Comparison of ENCODE assay signal across 8 cellular contexts in the genomic region with DNA sequence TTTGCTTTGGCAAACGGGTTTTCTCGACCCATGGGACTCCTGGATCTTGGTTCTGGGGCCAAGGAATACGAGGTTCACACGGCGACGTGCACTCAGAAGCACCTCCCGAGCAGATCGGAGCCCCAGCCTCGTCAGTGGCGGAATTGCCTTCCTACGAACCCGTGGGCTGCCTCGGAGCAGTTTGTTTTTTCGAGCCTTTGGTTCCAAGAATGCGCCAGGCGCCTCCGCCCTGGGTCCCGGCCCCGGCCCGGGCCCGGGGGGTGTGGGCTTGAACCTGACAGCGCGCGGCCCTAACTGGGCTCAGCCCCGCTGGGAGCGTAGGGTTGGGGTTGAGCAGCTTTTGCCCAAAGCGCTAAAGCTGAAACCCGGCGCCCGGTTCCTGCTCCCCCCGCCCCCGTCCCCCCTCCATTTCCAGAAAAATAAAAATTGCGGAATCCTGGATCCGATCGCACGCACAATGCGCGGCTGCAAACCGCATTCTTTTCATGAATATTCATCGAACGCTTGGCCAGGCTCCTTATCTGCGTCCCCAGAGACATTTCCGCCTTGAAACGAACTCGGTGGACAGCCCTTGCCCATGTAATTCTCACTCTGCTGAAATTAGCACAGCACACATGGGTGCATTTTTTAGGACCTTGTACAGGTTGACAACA. TPM values are rescaled to one million over a fixed set of nuclear protein-coding genes. Genes with fewer than 3 reads are reported as not detected.
DNase-seq lines count a peak whose midpoint lies in the region; ATAC-seq and TF ChIP-seq lines count a peak whose summit lies in the region.

No MANE protein-coding gene starts in this region.

- intact Hi-C loops in ovary (cut with DNase I): loop anchor here in 3 of 4 donors (5.0 to 10.0 kb wide), 4 partner anchors 1066 to 1096 kb away; no protein-coding TSS in a partner anchor

- peaks cover 2% of the 10 kb centered on the region for H3K4me1 ChIP-seq in ovary (ENCODE audit: insufficient read depth)

- H3K4me3 ChIP-seq in WERI-Rb-1 (ENCODE audit: low read depth, low read length) (peak overlapping the region; percentile 54), ovary (peak overlapping the region; percentile 64)

- peaks cover 2% of the 10 kb centered on the region for H3K27me3 ChIP-seq in WERI-Rb-1 (ENCODE audit: insufficient read depth, low read depth, severe bottlenecking)
- no peaks in the 10 kb centered on the region for H3K27me3 ChIP-seq in ovary

- H3K9me3 ChIP-seq in WERI-Rb-1 (ENCODE audit: severe bottlenecking): peaks cover 2% of the 10 kb centered on the region
- H3K9me3 ChIP-seq in ovary: no peaks in the 10 kb centered on the region

- TF ChIP-seq EP300 in ovary (IDR thresholded peaks at IDR 0.05): no peak

- DNase-seq in AG20443 (ENCODE audit: low spot score) (peak; percentile 63), WERI-Rb-1 (no peak), glomerular visceral epithelial cell (ENCODE audit: extremely low spot score) (peak; percentile 44), ovary (peak; percentile 35 to 67 (median 51)), SIG-M5 (lab: John Stamatoyannopoulos, UW) (no peak), occipital lobe (lab: John Stamatoyannopoulos, UW) (no peak)

- TF ChIP-seq POLR2A in ovary (IDR thresholded peaks at IDR 0.05): no peak

- peak; percentile 30 for ATAC-seq in GM18873 (IDR thresholded peaks at IDR 0.05; ENCODE audit: low FRiP score, unreplicated experiment)
- peak; percentile 32 for ATAC-seq in HG03354 (IDR thresholded peaks at IDR 0.05; ENCODE audit: poor library complexity, severe bottlenecking, unreplicated experiment)

- TF ChIP-seq CTCF in WERI-Rb-1 (IDR thresholded peaks at IDR 0.05; ENCODE audit: low read depth, low read length): no peak
- no peak for TF ChIP-seq CTCF in ovary (IDR thresholded peaks at IDR 0.05)

- WGBS in ovary, 3 donors: 0 to 1% (median 1%) methylated on average over 45 of the region's 45 CpGs

- no peak overlapping the region for H3K27ac ChIP-seq in WERI-Rb-1
- H3K27ac ChIP-seq in ovary: peak overlapping the region; percentile 1 to 64

- no peaks in the 10 kb centered on the region; the same call in 1 of the 2 replicates for H3K36me3 ChIP-seq in WERI-Rb-1
- no peaks in the 10 kb centered on the region for H3K36me3 ChIP-seq in ovary

RNA-seq across cellular contexts. Expression of a gene that starts 1.0 kb away (rescaled TPM):
- total RNA-seq in ovary (10 to 100 TPM; 18.0 to 59.5 (median 38.3) TPM), occipital lobe (359 TPM)
- polyA plus RNA-seq in ovary: 10 to 100 TPM; 39.5 to 59.1 TPM

Comparison
In these comparisons a context has a peak if more than half of its experiments do, and no peak if none do; other contexts are left out.
1. DNase-seq: peak in AG20443 (single experiment), glomerular visceral epithelial cell (single experiment) and ovary (5 of 5); none in WERI-Rb-1 (single experiment), SIG-M5 (single experiment) and occipital lobe (single experiment).